23 cellular contexts compared by ENCODE assay signal in genomic region chr17:83069571-83069906, GRCh38. TPM values are rescaled to one million over a fixed set of nuclear protein-coding genes. Genes with fewer than 3 reads are reported as not detected.
DNase-seq lines count a peak whose midpoint lies in the region; ATAC-seq and TF ChIP-seq lines count a peak whose summit lies in the region.
"Had no signal": no experiment of that assay in that cellular context is flagged by ENCODE, and none has a peak within 500 bp of the region (broad histone marks: within the 10 kb centered on the region; RNA-seq: fewer than 3 reads in every experiment).

No MANE protein-coding gene starts in this region.

- no peaks in the 10 kb centered on the region for H3K36me3 Mint-ChIP-seq in activated naive CD4-positive, alpha-beta T cell treated with anti-CD3 and anti-CD28 coated beads, Interleukin-2, amount 50 U/mL, for 24 hours
- no peaks in the 10 kb centered on the region for H3K36me3 Mint-ChIP-seq in endodermal cell (ENCODE audit: low read depth)
- H3K36me3 Mint-ChIP-seq: activated naive CD8-positive, alpha-beta T cell treated with anti-CD3 and anti-CD28 coated beads for 36 hours had no signal

- no peaks in the 10 kb centered on the region for H3K27me3 ChIP-seq in endodermal cell (ENCODE audit: control insufficient read depth, insufficient read depth, low read length, poor library complexity, severe bottlenecking)
- no peaks in the 10 kb centered on the region for H3K27me3 ChIP-seq in psoas muscle (ENCODE audit: insufficient read depth in 3 of 3, low read length in 2 of 3)
- H3K27me3 ChIP-seq: ascending aorta, tibial nerve had no signal

- POLR2A ChIA-PET in HEK293 (lab: Yijun Ruan, JAX): no interaction called here

- H3K9me3 ChIP-seq in HEK293 (ENCODE audit: control insufficient read depth, insufficient read depth, low read depth, low read length) (no peaks in the 10 kb centered on the region), endodermal cell (ENCODE audit: control insufficient read depth, low read length) (no peaks in the 10 kb centered on the region), psoas muscle (no peaks in the 10 kb centered on the region)
- H3K9me3 ChIP-seq: ascending aorta, esophagus squamous epithelium, tibial nerve had no signal

- in situ Hi-C loops in ACHN (cut with HindIII; ENCODE audit: low pct_ligation_motif_present, low pct_unique_long_range_greater_than_20kb, low sequenced_read_pairs): no loop called here

- no peaks in the 10 kb centered on the region for H3K27me3 Mint-ChIP-seq in activated naive CD4-positive, alpha-beta T cell treated with anti-CD3 and anti-CD28 coated beads, Interleukin-2, amount 50 U/mL, for 24 hours
- H3K27me3 Mint-ChIP-seq in endodermal cell (ENCODE audit: insufficient read depth): no peaks in the 10 kb centered on the region
- H3K27me3 Mint-ChIP-seq: activated naive CD8-positive, alpha-beta T cell treated with anti-CD3 and anti-CD28 coated beads for 36 hours; activated T-helper 17 cell treated with anti-CD3 and anti-CD28 coated beads, Interleukin-2, amount 50 U/mL, for 72 hours had no signal

- H3K4me3 ChIP-seq in HEK293 (ENCODE audit: low read depth, low read length) (no peak overlapping the region), endodermal cell (ENCODE audit: low read length) (no peak overlapping the region), psoas muscle (no peak overlapping the region)
- H3K4me3 ChIP-seq: ascending aorta, cardiac muscle cell, esophagus squamous epithelium, GM12878, tibial nerve had no signal

- H3K27ac ChIP-seq in HEK293 (ENCODE audit: extremely low read depth, low read depth, low read length): no peak overlapping the region
- H3K27ac ChIP-seq in endodermal cell (ENCODE audit: low read depth, low read length): peak overlapping the region; percentile 32
- H3K27ac ChIP-seq in psoas muscle: no peak overlapping the region
- H3K27ac ChIP-seq: ascending aorta, cardiac muscle cell, esophagus squamous epithelium, HL-60 had no signal

- peak overlapping the region; percentile 7 for H3K4me3 Mint-ChIP-seq in activated naive CD4-positive, alpha-beta T cell treated with anti-CD3 and anti-CD28 coated beads, Interleukin-2, amount 50 U/mL, for 24 hours
- H3K4me3 Mint-ChIP-seq in endodermal cell: no peak overlapping the region
- H3K4me3 Mint-ChIP-seq: activated naive CD8-positive, alpha-beta T cell treated with anti-CD3 and anti-CD28 coated beads for 36 hours; activated T-helper 17 cell treated with anti-CD3 and anti-CD28 coated beads, Interleukin-2, amount 50 U/mL, for 72 hours; HFFc6 had no signal

- peaks cover 22% of the 10 kb centered on the region for H3K4me1 Mint-ChIP-seq in activated naive CD4-positive, alpha-beta T cell treated with anti-CD3 and anti-CD28 coated beads, Interleukin-2, amount 50 U/mL, for 24 hours
- no peaks in the 10 kb centered on the region for H3K4me1 Mint-ChIP-seq in endodermal cell

- H3K36me3 ChIP-seq in HEK293 (ENCODE audit: control insufficient read depth in 2 of 2, insufficient read depth in 1 of 2, low read length in 2 of 2) (no peaks in the 10 kb centered on the region), endodermal cell (ENCODE audit: control insufficient read depth, insufficient read depth, low read length) (no peaks in the 10 kb centered on the region), psoas muscle (ENCODE audit: insufficient read depth in 1 of 2, low read depth in 1 of 2) (no peaks in the 10 kb centered on the region)
- H3K36me3 ChIP-seq: ascending aorta, cardiac muscle cell, esophagus squamous epithelium, tibial nerve had no signal

- H3K27ac Mint-ChIP-seq in activated naive CD4-positive, alpha-beta T cell treated with anti-CD3 and anti-CD28 coated beads, Interleukin-2, amount 50 U/mL, for 24 hours: peak overlapping the region; percentile 68
- H3K27ac Mint-ChIP-seq in endodermal cell: no peak overlapping the region
- H3K27ac Mint-ChIP-seq: activated naive CD8-positive, alpha-beta T cell treated with anti-CD3 and anti-CD28 coated beads for 36 hours; activated T-helper 17 cell treated with anti-CD3 and anti-CD28 coated beads, Interleukin-2, amount 50 U/mL, for 72 hours; HFFc6 had no signal

- H3K4me1 ChIP-seq in HEK293 (ENCODE audit: control insufficient read depth, insufficient read depth, low read length) (no peaks in the 10 kb centered on the region), endodermal cell (ENCODE audit: control insufficient read depth, insufficient read depth, low read length) (no peaks in the 10 kb centered on the region), psoas muscle (no peaks in the 10 kb centered on the region)
- H3K4me1 ChIP-seq: ascending aorta had no signal

- TF ChIP-seq CTCF in HEK293 (tag by site-specific recombination; IDR thresholded peaks at IDR 0.05) (no peak), endodermal cell (conservative IDR thresholded peaks at IDR 0.05) (no peak), psoas muscle (IDR thresholded peaks at IDR 0.05) (no peak)

- intact Hi-C loops in psoas muscle (cut with DNase I): no loop called here

- 84 to 88% methylated on average over 6 to 8 of the region's 8 CpGs for WGBS in endodermal cell (ENCODE audit: insufficient coverage in 1 of 2, insufficient read length in 1 of 2), 2 experiments
- 91 to 92% (median 92%) methylated on average over 8 of the region's 8 CpGs for WGBS in psoas muscle, 3 donors

- H3K9me3 Mint-ChIP-seq in activated naive CD4-positive, alpha-beta T cell treated with anti-CD3 and anti-CD28 coated beads, Interleukin-2, amount 50 U/mL, for 24 hours: no peaks in the 10 kb centered on the region
- H3K9me3 Mint-ChIP-seq in endodermal cell: no peaks in the 10 kb centered on the region
- H3K9me3 Mint-ChIP-seq: activated naive CD8-positive, alpha-beta T cell treated with anti-CD3 and anti-CD28 coated beads for 36 hours; activated T-helper 17 cell treated with anti-CD3 and anti-CD28 coated beads, Interleukin-2, amount 50 U/mL, for 72 hours; HFFc6 had no signal

- no peak overlapping the region for H3K9ac ChIP-seq in endodermal cell (ENCODE audit: extremely low read depth, low read length, poor library complexity, severe bottlenecking)

- no peak for ATAC-seq in psoas muscle
- ATAC-seq in GM21576 (IDR thresholded peaks at IDR 0.05; ENCODE audit: unreplicated experiment): no peak
- ATAC-seq: activated T-helper 17 cell treated with anti-CD3 and anti-CD28 coated beads, Interleukin-2, amount 50 U/mL, for 72 hours; GM12878 had no signal

- CTCF ChIA-PET in HEK293 (lab: Yijun Ruan, JAX): no interaction called here

- no peak for DNase-seq in activated naive CD4-positive, alpha-beta T cell (lab: John Stamatoyannopoulos, UW)
- DNase-seq in endodermal cell (no peak), psoas muscle (peak; percentile 11 to 28), SW 1271 (lab: John Stamatoyannopoulos, UW) (no peak), ACHN (no peak)
- DNase-seq: activated CD4-positive, alpha-beta T cell treated with anti-CD3 and anti-CD28 coated beads for 48 hours; activated naive CD8-positive, alpha-beta T cell treated with anti-CD3 and anti-CD28 coated beads for 36 hours; Calu3; cortex of kidney; esophagus squamous epithelium; HFFc6; NCI-H146; NCI-H2107; RPMI8226 had no signal

TF ChIP-seq in HEK293, 187 proteins besides CTCF, POLR2A, EP300 and RAD21:
- TF ChIP-seq ZSCAN18 (tag by site-specific recombination; IDR thresholded peaks at IDR 0.05): no peak
- TF ChIP-seq EGR2 (tag by site-specific recombination; IDR thresholded peaks at IDR 0.05; ENCODE audit: low read depth): peak; percentile 84
- peak; percentile 90 for TF ChIP-seq ZFHX2 (tag by site-specific recombination; conservative IDR thresholded peaks at IDR 0.05)
- no peak for TF ChIP-seq SP7 (tag by site-specific recombination; IDR thresholded peaks at IDR 0.05)
- TF ChIP-seq ZNF501 (tag by site-specific recombination; IDR thresholded peaks at IDR 0.05): no peak

RNA-seq across cellular contexts. Expression of gene METRNL, which starts 9.9 kb away (rescaled TPM):
- total RNA-seq in endodermal cell (10 to 100 TPM in 1 of 2 donors, 1 to 10 TPM in 1; 7.3 to 10.3 TPM), psoas muscle (10 to 100 TPM in 3 of 4 donors, 1 to 10 TPM in 1; 9.3 to 24.0 (median 11.1) TPM)
- 17.8 TPM for polyA plus RNA-seq in endodermal cell (2013, experiment 1 of 2)
- polyA plus RNA-seq in endodermal cell (2013, experiment 2 of 2): 16.6 TPM
- polyA plus RNA-seq in psoas muscle: 10 to 100 TPM in 2 of 3 donors, 1 to 10 TPM in 1; 6.7 to 81.7 (median 12.3) TPM

Comparison
In these comparisons a context has a peak if more than half of its experiments do, and no peak if none do; other contexts are left out.
1. DNase-seq: peak in psoas muscle (2 of 2); none in activated naive CD4-positive, alpha-beta T cell (0 of 4), endodermal cell (single experiment), SW 1271 (0 of 2) and ACHN (single experiment).